10 cellular contexts compared by ENCODE assay signal in the genomic region with DNA sequence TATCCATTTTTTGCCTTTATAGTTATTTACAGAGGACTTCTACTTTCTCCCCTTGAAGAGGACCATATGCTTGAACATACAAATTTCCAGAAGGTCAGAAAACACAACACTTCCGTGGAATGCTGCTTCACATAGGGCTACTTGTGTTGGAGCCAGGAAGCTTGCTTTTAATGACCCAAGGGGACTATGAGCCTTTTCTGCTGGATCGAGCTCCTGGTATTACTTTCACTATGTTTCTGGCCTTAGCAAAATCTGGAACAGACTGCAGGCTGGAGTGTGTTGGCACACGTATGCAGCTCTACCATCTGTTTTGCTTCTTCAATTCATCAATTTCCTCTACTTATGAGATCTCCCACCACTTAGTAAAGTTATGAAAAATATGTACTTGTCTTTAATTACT.
DNase-seq lines count a peak whose midpoint lies in the region; TF ChIP-seq lines count a peak whose summit lies in the region.
"Had no signal": no experiment of that assay in that cellular context is flagged by ENCODE, and none has a peak within 500 bp of the region (broad histone marks: within the 10 kb centered on the region; RNA-seq: fewer than 3 reads in every experiment).

No MANE protein-coding gene starts in this region.

- peaks cover 0 to 3% (median 0%) of the 10 kb centered on the region in 3 donors for H3K36me3 Mint-ChIP-seq in immature natural killer cell

- no peaks in the 10 kb centered on the region for H3K4me1 Mint-ChIP-seq in immature natural killer cell

- H3K9ac ChIP-seq in mammary epithelial cell (ENCODE audit: insufficient read depth, low read length) = no peak overlapping the region

- no peaks in the 10 kb centered on the region for H4K20me1 ChIP-seq in mammary epithelial cell (ENCODE audit: insufficient read depth, low read length)

- no peaks in the 10 kb centered on the region for H3K9me3 Mint-ChIP-seq in immature natural killer cell

- peaks cover 0 to 1% (median 0%) of the 10 kb centered on the region in 3 donors for H3K27me3 Mint-ChIP-seq in immature natural killer cell (ENCODE audit: low read depth in 3 of 3)
- H3K27me3 Mint-ChIP-seq: progenitor cell of endocrine pancreas; stimulated activated naive CD8-positive, alpha-beta T cell treated with anti-CD3 and anti-CD28 coated beads, Interleukin-15, amount 100 ng/mL, for 72 hours had no signal

- no TSS peak for BruUV-seq in mammary epithelial cell (replicated peaks; lab: Mats Ljungman, UMichigan)

- H3K27me3 ChIP-seq in mammary epithelial cell (ENCODE audit: insufficient read depth, low read length) (no peaks in the 10 kb centered on the region), tibial artery (no peaks in the 10 kb centered on the region)

- no peak overlapping the region for H3K4me3 Mint-ChIP-seq in immature natural killer cell
- H3K4me3 Mint-ChIP-seq: stimulated activated naive CD8-positive, alpha-beta T cell treated with anti-CD3 and anti-CD28 coated beads, Interleukin-15, amount 100 ng/mL, for 72 hours had no signal

- H3K27ac ChIP-seq in mammary epithelial cell (ENCODE audit: insufficient read depth, low read depth, low read length) (no peak overlapping the region), tibial artery (peak overlapping the region; percentile 8 to 45)

- peaks cover 5% of the 10 kb centered on the region for H3K4me1 ChIP-seq in mammary epithelial cell (ENCODE audit: insufficient read depth, low read length)
- peaks cover 0 to 21% (median 6%) of the 10 kb centered on the region in 4 donors for H3K4me1 ChIP-seq in tibial artery

- intact Hi-C loops in mammary epithelial cell (cut with micrococcal nuclease) (no loop called here), tibial artery (cut with DNase I; ENCODE audit: low total_unique reads) (no loop called here)

- no peak overlapping the region for H3K27ac Mint-ChIP-seq in immature natural killer cell
- H3K27ac Mint-ChIP-seq: progenitor cell of endocrine pancreas; stimulated activated naive CD8-positive, alpha-beta T cell treated with anti-CD3 and anti-CD28 coated beads, Interleukin-15, amount 100 ng/mL, for 72 hours had no signal

- TF ChIP-seq CTCF in mammary epithelial cell (conservative IDR thresholded peaks at IDR 0.05 in 1 of 2, IDR thresholded peaks at IDR 0.05 in 1 of 2; ENCODE audit: extremely low read depth in 1 of 2, insufficient read depth in 1 of 2, low read depth in 1 of 2, low read length in 2 of 2) (no peak), tibial artery (IDR thresholded peaks at IDR 0.05) (no peak)

- in situ Hi-C loops in mammary epithelial cell (cut with MboI; ENCODE audit: low sequenced_read_pairs in 2 of 2) = no loop called here

- H3K36me3 ChIP-seq in mammary epithelial cell (ENCODE audit: insufficient read depth, low read length) (no peaks in the 10 kb centered on the region), tibial artery (no peaks in the 10 kb centered on the region)

- peak; percentile 5 for DNase-seq in NCI-H1092 (lab: John Stamatoyannopoulos, UW)
- peak; percentile 21 for DNase-seq in mammary epithelial cell
- peak; percentile 63 for DNase-seq in left kidney (ENCODE audit: low read depth, low spot score)
- DNase-seq in tibial artery = no peak
- DNase-seq in NCI-H226 = no peak
- DNase-seq in UCSD-AML1 (lab: John Stamatoyannopoulos, UW; ENCODE audit: unreplicated experiment) = no peak
- DNase-seq in immature natural killer cell = no peak
- DNase-seq: H7; stimulated activated naive CD8-positive, alpha-beta T cell treated with anti-CD3 and anti-CD28 coated beads, Interleukin-15, amount 100 ng/mL, for 72 hours had no signal

- H3K9me3 ChIP-seq in mammary epithelial cell (replicated peaks; ENCODE audit: insufficient read depth, low read length) = no peaks in the 10 kb centered on the region
- no peaks in the 10 kb centered on the region for H3K9me3 ChIP-seq in tibial artery

- dilution Hi-C loops in mammary epithelial cell (cut with HindIII; ENCODE audit: low sequenced_read_pairs) = no loop called here

- H3K4me2 ChIP-seq in mammary epithelial cell (ENCODE audit: insufficient read depth, low read depth, low read length) = peak overlapping the region; percentile 67

- H3K4me3 ChIP-seq in mammary epithelial cell (replicated peaks in 1 of 3; ENCODE audit: insufficient read depth in 1 of 3, low read depth in 2 of 3, low read length in 3 of 3) (peak overlapping the region in 2 of 3 experiments; percentile 19 to 25), tibial artery (peak overlapping the region; percentile 9 to 30)

- H2AFZ ChIP-seq in mammary epithelial cell (ENCODE audit: low read depth, low read length) = peak overlapping the region; percentile 96

- 4% methylated on average over 3 of the region's 3 CpGs for WGBS in mammary epithelial cell (ENCODE audit: low coverage, missing lambda C conversion rate)

- CTCF ChIA-PET in mammary epithelial cell (lab: Charles Lee; ENCODE audit: low non-redundant PET) = interaction anchor here (0.5 kb wide), 1 partner anchor 62 kb away, joined by 4 read pairs; no protein-coding TSS in a partner anchor

- no peaks in the 10 kb centered on the region for H3K79me2 ChIP-seq in mammary epithelial cell (ENCODE audit: insufficient read depth, low read length)

Comparison
In these comparisons a context has a peak if more than half of its experiments do, and no peak if none do; other contexts are left out.
1. DNase-seq: peak in NCI-H1092 (single experiment), mammary epithelial cell (single experiment) and left kidney (single experiment); none in tibial artery (0 of 2), NCI-H226 (single experiment), UCSD-AML1 (single experiment) and immature natural killer cell (0 of 3).